8 cellular contexts compared by ENCODE assay signal in the genomic region with DNA sequence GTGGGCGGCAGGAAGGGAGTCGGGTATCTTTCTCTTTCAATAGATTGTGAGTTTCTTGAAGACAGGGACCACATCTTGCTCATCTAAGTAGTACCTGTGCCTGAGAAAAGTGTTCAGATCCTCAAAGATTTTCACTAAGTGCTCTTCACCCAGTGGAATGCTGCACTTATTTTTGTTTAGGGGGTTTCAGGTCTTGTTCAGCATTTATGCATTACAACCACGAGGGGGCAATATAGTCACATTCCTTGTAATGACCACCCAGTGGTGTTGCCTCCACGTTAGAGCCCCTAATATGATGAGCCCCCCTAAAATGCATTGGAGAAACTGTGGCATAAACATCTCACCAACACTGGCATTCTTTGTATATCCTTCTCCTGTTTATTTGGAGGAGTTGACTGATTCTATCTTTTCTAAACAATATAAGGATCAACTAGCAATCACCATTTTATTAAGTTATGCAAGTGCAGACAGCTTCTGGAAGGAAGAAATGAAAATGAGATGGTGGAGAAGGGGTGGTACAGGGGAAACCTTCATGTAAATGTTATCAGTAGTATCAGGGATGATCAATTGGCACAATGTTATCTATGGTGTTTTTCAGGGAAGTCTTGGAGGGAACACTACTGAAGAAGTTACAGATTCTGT. TPM values are rescaled to one million over a fixed set of nuclear protein-coding genes. Genes with fewer than 3 reads are reported as not detected.
DNase-seq lines count a peak whose midpoint lies in the region; ATAC-seq, FAIRE-seq and TF ChIP-seq lines count a peak whose summit lies in the region.

No MANE protein-coding gene starts in this region.

- H2AFZ ChIP-seq in keratinocyte (ENCODE audit: control insufficient read depth, low read length) = no peak overlapping the region

- no peaks in the 10 kb centered on the region for H3K9me1 ChIP-seq in keratinocyte (ENCODE audit: control insufficient read depth, extremely low read depth, insufficient read depth, low read length)

- TF ChIP-seq CTCF in keratinocyte (optimal IDR thresholded peaks at IDR 0.05 in 1 of 3, IDR thresholded peaks at IDR 0.05 in 1 of 3, conservative IDR thresholded peaks at IDR 0.05 in 1 of 3; ENCODE audit: extremely low read depth in 1 of 3, insufficient read depth in 2 of 3, low read length in 3 of 3) = peak; percentile 61 to 64 (median 62)
- peak; percentile 61 to 68 for TF ChIP-seq CTCF in tibial artery (IDR thresholded peaks at IDR 0.05)

- no peaks in the 10 kb centered on the region for H3K36me3 Mint-ChIP-seq in activated CD4-positive, alpha-beta T cell treated with anti-CD3 and anti-CD28 coated beads, Interleukin-2, amount 10 ng/mL, durations not matched to agents 24 days and 14 days (ENCODE audit: low read depth)

- peaks cover 8% of the 10 kb centered on the region for H3K4me1 Mint-ChIP-seq in activated CD4-positive, alpha-beta T cell treated with anti-CD3 and anti-CD28 coated beads, Interleukin-2, amount 10 ng/mL, durations not matched to agents 24 days and 14 days

- peaks cover 32% of the 10 kb centered on the region for H3K27me3 Mint-ChIP-seq in activated CD4-positive, alpha-beta T cell treated with anti-CD3 and anti-CD28 coated beads, Interleukin-2, amount 10 ng/mL, durations not matched to agents 24 days and 14 days

- dilution Hi-C loops in keratinocyte (cut with MboI; ENCODE audit: extremely low pct_ligation_motif_present, low sequenced_read_pairs) = loop anchor here (5.0 kb wide), 1 partner anchor 76 kb away; no protein-coding TSS in a partner anchor

- H3K4me1 ChIP-seq in keratinocyte (ENCODE audit: control insufficient read depth, extremely low read depth, insufficient read depth, low read length) (peaks cover 2% of the 10 kb centered on the region), tibial artery (peaks cover 0 to 34% (median 14%) of the 10 kb centered on the region in 4 donors)

- no peaks in the 10 kb centered on the region for H3K79me2 ChIP-seq in keratinocyte (ENCODE audit: control insufficient read depth, insufficient read depth, low read length)

- no peak overlapping the region for H3K4me3 ChIP-seq in keratinocyte (ENCODE audit: control insufficient read depth in 2 of 3, extremely low read depth in 1 of 3, insufficient read depth in 2 of 3, low read depth in 1 of 3, low read length in 3 of 3)
- no peak overlapping the region for H3K4me3 ChIP-seq in tibial artery

- no peak overlapping the region for H3K4me2 ChIP-seq in keratinocyte (ENCODE audit: control insufficient read depth, extremely low read depth, insufficient read depth, low read depth, low read length)

- FAIRE-seq in keratinocyte (lab: Jason Lieb, UNC) = peak; percentile 48

- ATAC-seq in HG02642 (IDR thresholded peaks at IDR 0.05; ENCODE audit: poor library complexity, unreplicated experiment) (no peak), HG03045 (IDR thresholded peaks at IDR 0.05; ENCODE audit: unreplicated experiment) (no peak)

- no peaks in the 10 kb centered on the region for H3K9me3 Mint-ChIP-seq in activated CD4-positive, alpha-beta T cell treated with anti-CD3 and anti-CD28 coated beads, Interleukin-2, amount 10 ng/mL, durations not matched to agents 24 days and 14 days

- intact Hi-C loops in activated CD4-positive, alpha-beta T cell treated with anti-CD3 and anti-CD28 coated beads, Interleukin-2, amount 10 ng/mL, durations not matched to agents 24 days and 14 days (cut with micrococcal nuclease) = loop anchor here (1.0 to 10.0 kb wide), 4 partner anchors 78 to 896 kb away; no protein-coding TSS in a partner anchor
- intact Hi-C loops in tibial artery (cut with DNase I; ENCODE audit: low total_unique reads) = no loop called here

- H3K36me3 ChIP-seq in keratinocyte (ENCODE audit: control insufficient read depth in 2 of 2, extremely low read depth in 1 of 2, insufficient read depth in 2 of 2, low read length in 2 of 2) (no peaks in the 10 kb centered on the region), tibial artery (no peaks in the 10 kb centered on the region)

- H3K27me3 ChIP-seq in keratinocyte (ENCODE audit: control insufficient read depth, extremely low read depth, insufficient read depth, low read length) = peaks cover 3% of the 10 kb centered on the region
- H3K27me3 ChIP-seq in tibial artery = no peaks in the 10 kb centered on the region

- H3K9ac ChIP-seq in keratinocyte (ENCODE audit: control insufficient read depth, extremely low read depth, insufficient read depth, low read length) = no peak overlapping the region

- DNase-seq in activated CD4-positive, alpha-beta T cell treated with anti-CD3 and anti-CD28 coated beads, Interleukin-2, amount 10 ng/mL, durations not matched to agents 24 days and 14 days = peak; percentile 70
- DNase-seq in activated CD4-positive, alpha-beta T cell treated with anti-CD3 and anti-CD28 coated beads for 48 hours = no peak
- DNase-seq in MV-4-11 (lab: John Stamatoyannopoulos, UW) (peak; percentile 14), amniotic epithelial cell (ENCODE audit: low read depth) (peak; percentile 47), keratinocyte (ENCODE audit: low read depth, low spot score) (no peak), tibial artery (no peak)

- no peaks in the 10 kb centered on the region for H4K20me1 ChIP-seq in keratinocyte (ENCODE audit: control insufficient read depth, extremely low read depth, insufficient read depth, low read length)

- no peak overlapping the region for H3K27ac Mint-ChIP-seq in activated CD4-positive, alpha-beta T cell treated with anti-CD3 and anti-CD28 coated beads, Interleukin-2, amount 10 ng/mL, durations not matched to agents 24 days and 14 days

- no peak overlapping the region for H3K4me3 Mint-ChIP-seq in activated CD4-positive, alpha-beta T cell treated with anti-CD3 and anti-CD28 coated beads, Interleukin-2, amount 10 ng/mL, durations not matched to agents 24 days and 14 days

- H3K9me3 ChIP-seq in keratinocyte (ENCODE audit: control insufficient read depth, low read depth, low read length) = no peaks in the 10 kb centered on the region
- H3K9me3 ChIP-seq in tibial artery = no peaks in the 10 kb centered on the region

- H3K27ac ChIP-seq in keratinocyte (ENCODE audit: control insufficient read depth, insufficient read depth, low read length) (no peak overlapping the region), tibial artery (peak overlapping the region; percentile 81 to 88)

RNA-seq across cellular contexts. Expression of a gene that starts 3.1 kb away (rescaled TPM):
- total RNA-seq in activated CD4-positive, alpha-beta T cell treated with anti-CD3 and anti-CD28 coated beads, Interleukin-2, amount 10 ng/mL, durations not matched to agents 24 days and 14 days = 0.07 TPM in 1 of 2 replicates, not detected in the other
- 1.1 to 1.7 TPM (median 1.1 TPM) in 3 replicates for polyA plus RNA-seq in keratinocyte
- polyA plus RNA-seq in keratinocyte (2011; ENCODE audit: low read depth) = 0.11 TPM
- polyA plus RNA-seq in keratinocyte (2011; cell fraction: cytosol; rRNA removed) = 0.60 and 1.2 TPM in 2 replicates
- polyA plus RNA-seq in keratinocyte (2011; cell fraction: nucleus; rRNA removed) = 0.48 and 0.52 TPM in 2 replicates
- 0.37 and 2.8 TPM in 2 replicates for polyA plus RNA-seq in keratinocyte (2012; ENCODE audit: low replicate concordance)
- 0.99 to 4.6 TPM (median 1.1 TPM) in 3 replicates for polyA minus RNA-seq in keratinocyte
- 3.5 TPM for polyA minus RNA-seq in keratinocyte (2011; cell fraction: cytosol; rRNA and poly(A)+ RNA removed)
- polyA minus RNA-seq in keratinocyte (2011; cell fraction: nucleus; rRNA and poly(A)+ RNA removed) = 0.21 and 0.47 TPM in 2 replicates

Comparison
In these comparisons a context has a peak if more than half of its experiments do, and no peak if none do; other contexts are left out.
1. DNase-seq: peak in activated CD4-positive, alpha-beta T cell treated with anti-CD3 and anti-CD28 coated beads, Interleukin-2, amount 10 ng/mL, durations not matched to agents 24 days and 14 days (single experiment), MV-4-11 (single experiment) and amniotic epithelial cell (single experiment); none in activated CD4-positive, alpha-beta T cell treated with anti-CD3 and anti-CD28 coated beads for 48 hours (single experiment), keratinocyte (single experiment) and tibial artery (0 of 2).